In genomic region chr7:8226526-8226925, GRCh38 we compare ENCODE assay signal across 26 cellular contexts. TPM values are rescaled to one million over a fixed set of nuclear protein-coding genes. Genes with fewer than 3 reads are reported as not detected.
A peak's percentile ranks its signal among the peaks of the same experiment; 100 is the strongest.
DNase-seq lines count a peak whose midpoint lies in the region; ATAC-seq, FAIRE-seq and TF ChIP-seq lines count a peak whose summit lies in the region.
"Had no signal": no experiment of that assay in that cellular context is flagged by ENCODE, and none has a peak within 500 bp of the region (broad histone marks: within the 10 kb centered on the region; RNA-seq: fewer than 3 reads in every experiment).

No MANE protein-coding gene starts in this region.

- peak overlapping the region; percentile 10; the same call in 1 of the 2 replicates for H3K4me2 ChIP-seq in DND-41 (ENCODE audit: insufficient read depth, low read length)
- H3K4me2 ChIP-seq: A549, GM23338 had no signal

- H3K36me3 ChIP-seq in DND-41 (ENCODE audit: insufficient read depth, low read length) (no peaks in the 10 kb centered on the region), left ventricle myocardium inferior (no peaks in the 10 kb centered on the region), vagina (no peaks in the 10 kb centered on the region)
- H3K36me3 ChIP-seq: HAP-1 had no signal

- no peaks in the 10 kb centered on the region for H3K9me3 Mint-ChIP-seq in glutamatergic neuron (ENCODE audit: unreplicated experiment)
- H3K9me3 Mint-ChIP-seq: CD4-positive, CD25-positive, alpha-beta regulatory T cell; GM23338 had no signal

- H3K4me1 Mint-ChIP-seq in glutamatergic neuron (ENCODE audit: low read depth, unreplicated experiment), result no peaks in the 10 kb centered on the region

- no peak overlapping the region for H2AFZ ChIP-seq in DND-41 (ENCODE audit: low read depth, low read length)
- H2AFZ ChIP-seq: GM23338 had no signal

- DNase-seq in DND-41 (peak; percentile 46), OCI-M1 (lab: John Stamatoyannopoulos, UW) (peak; percentile 41), cerebellar cortex (ENCODE audit: low spot score) (peak; percentile 39), left ventricle myocardium inferior (no peak), NCI-H1105 treated with DMSO at 0.1 percent for 48 hours (lab: John Stamatoyannopoulos, UW) (no peak), glutamatergic neuron (no peak), vagina (ENCODE audit: extremely low spot score in 2 of 2) (no peak), RCC 7860 (ENCODE audit: low spot score) (no peak)
- DNase-seq: BE2C; CD4-positive, CD25-positive, alpha-beta regulatory T cell; COR-L47; DMS79; NCI-H1092; NCI-H1436 treated with DMSO at 0.1 percent for 48 hours; NCI-H2081; NCI-H2171; NCI-H345; NCI-H524; SHP77 had no signal

- H4K20me1 ChIP-seq in DND-41 (ENCODE audit: insufficient read depth, low read length), result no peaks in the 10 kb centered on the region

- no peak for TF ChIP-seq CTCF in DND-41 (IDR thresholded peaks at IDR 0.05; ENCODE audit: borderline replicate concordance, extremely low read depth, low read length, poor library complexity, severe bottlenecking)
- no peak for TF ChIP-seq CTCF in left ventricle myocardium inferior (IDR thresholded peaks at IDR 0.05; ENCODE audit: borderline replicate concordance)
- TF ChIP-seq CTCF in glutamatergic neuron (IDR thresholded peaks at IDR 0.05; ENCODE audit: partially characterized antibody, unreplicated experiment), result no peak
- no peak for TF ChIP-seq CTCF in vagina (IDR thresholded peaks at IDR 0.05)

- H3K4me3 ChIP-seq in DND-41 (ENCODE audit: low read depth in 1 of 2, low read length in 2 of 2) (no peak overlapping the region), left ventricle myocardium inferior (no peak overlapping the region), vagina (no peak overlapping the region)
- H3K4me3 ChIP-seq: A549, GM23338, HAP-1, K562, SK-N-MC had no signal

- H3K27me3 ChIP-seq in DND-41 (ENCODE audit: insufficient read depth, low read length, poor library complexity) (peaks cover 11% of the 10 kb centered on the region), left ventricle myocardium inferior (ENCODE audit: low read depth) (no peaks in the 10 kb centered on the region), vagina (no peaks in the 10 kb centered on the region)
- H3K27me3 ChIP-seq: BE2C had no signal

- H3K79me2 ChIP-seq in DND-41 (ENCODE audit: insufficient read depth, low read length), result no peaks in the 10 kb centered on the region

- no peak overlapping the region for H3K27ac Mint-ChIP-seq in glutamatergic neuron (ENCODE audit: unreplicated experiment)
- H3K27ac Mint-ChIP-seq: GM23338 had no signal

- no peak overlapping the region for H3K9ac ChIP-seq in DND-41 (ENCODE audit: low read depth, low read length)

- H3K4me1 ChIP-seq in DND-41 (ENCODE audit: insufficient read depth, low read length) (peaks cover 13% of the 10 kb centered on the region), left ventricle myocardium inferior (peaks cover 27% of the 10 kb centered on the region), vagina (no peaks in the 10 kb centered on the region)
- H3K4me1 ChIP-seq: A549, HAP-1 had no signal

- TF ChIP-seq POLR2A in vagina (IDR thresholded peaks at IDR 0.05), result no peak

- intact Hi-C loops in left ventricle myocardium inferior (cut with micrococcal nuclease) (no loop called here), vagina (cut with DNase I) (no loop called here)

- H3K4me3 Mint-ChIP-seq in glutamatergic neuron (ENCODE audit: unreplicated experiment), result no peak overlapping the region
- H3K4me3 Mint-ChIP-seq: CD4-positive, CD25-positive, alpha-beta regulatory T cell; GM23338 had no signal

- FAIRE-seq in RCC 7860 (lab: Jason Lieb, UNC), result no peak
- FAIRE-seq: A549, GM12891, K562 had no signal

- ATAC-seq in DND-41 (ENCODE audit: insufficient read depth, low read depth), result peak; percentile 98
- ATAC-seq: A549, GM23338, K562 had no signal

- H3K36me3 Mint-ChIP-seq in glutamatergic neuron (ENCODE audit: unreplicated experiment), result no peaks in the 10 kb centered on the region
- H3K36me3 Mint-ChIP-seq: CD4-positive, CD25-positive, alpha-beta regulatory T cell had no signal

- H3K27me3 Mint-ChIP-seq in glutamatergic neuron (ENCODE audit: unreplicated experiment), result peaks cover 1% of the 10 kb centered on the region

- H3K9me3 ChIP-seq in DND-41 (ENCODE audit: insufficient read depth, low read length, severe bottlenecking) (no peaks in the 10 kb centered on the region), left ventricle myocardium inferior (replicated peaks) (no peaks in the 10 kb centered on the region), vagina (no peaks in the 10 kb centered on the region)
- H3K9me3 ChIP-seq: A549, BE2C, HAP-1 had no signal

- no peak overlapping the region for H3K27ac ChIP-seq in DND-41 (ENCODE audit: low read length)
- H3K27ac ChIP-seq in left ventricle myocardium inferior (replicated peaks), result peak overlapping the region; percentile 33
- no peak overlapping the region for H3K27ac ChIP-seq in vagina
- H3K27ac ChIP-seq: A549, SK-N-MC had no signal

RNA-seq across cellular contexts. Expression of gene ICA1, which starts 35.4 kb away (rescaled TPM):
- total RNA-seq in left ventricle myocardium inferior (54.9 TPM), glutamatergic neuron (ENCODE audit: unreplicated experiment) (9.8 TPM), vagina (25.5 TPM)
- total RNA-seq: LHCN-M2 had no signal

Comparison
In these comparisons a context has a peak if more than half of its experiments do, and no peak if none do; other contexts are left out.
1. DNase-seq: peak in DND-41 (single experiment), OCI-M1 (single experiment) and cerebellar cortex (single experiment); none in left ventricle myocardium inferior (single experiment), NCI-H1105 treated with DMSO at 0.1 percent for 48 hours (single experiment), glutamatergic neuron (single experiment), vagina (0 of 2) and RCC 7860 (single experiment).